Comparison of ENCODE assay signal across 21 cellular contexts in the genomic region with DNA sequence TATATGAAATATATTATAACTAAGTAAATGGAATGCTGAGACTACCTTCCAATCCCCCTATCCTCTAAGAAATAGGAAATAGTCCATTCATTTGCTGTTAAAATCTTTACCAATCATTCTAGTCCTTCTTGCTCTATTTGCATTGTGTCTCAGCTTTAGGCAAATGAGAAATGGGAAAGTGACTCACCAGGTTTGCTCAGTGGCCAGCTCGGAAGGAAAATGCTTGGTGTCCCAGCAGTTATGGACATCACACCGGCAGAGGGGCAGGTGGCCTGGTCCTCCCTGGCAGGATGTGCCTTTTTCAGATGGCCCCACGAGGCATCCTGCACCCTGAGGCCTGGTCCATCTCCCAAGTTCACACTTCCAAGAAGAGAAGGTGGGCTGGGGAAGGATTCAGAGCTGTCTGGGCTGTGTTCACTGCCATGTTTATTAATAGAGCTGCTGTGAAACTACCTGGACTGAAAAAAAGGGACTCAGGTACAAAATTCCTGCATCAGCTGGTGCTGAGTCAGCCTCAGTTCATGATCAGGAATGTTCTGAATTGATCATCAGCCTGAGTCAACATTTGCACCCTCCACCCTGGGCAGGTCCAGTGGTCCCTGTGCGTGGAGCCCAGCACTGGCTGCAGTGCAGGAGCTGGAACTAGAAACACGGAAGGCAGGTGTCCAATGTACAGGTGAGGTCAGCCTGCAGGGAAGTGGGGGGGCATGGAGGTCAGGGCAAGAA.
DNase-seq lines count a peak whose midpoint lies in the region; ATAC-seq and TF ChIP-seq lines count a peak whose summit lies in the region.
"Had no signal": no experiment of that assay in that cellular context is flagged by ENCODE, and none has a peak within 500 bp of the region (broad histone marks: within the 10 kb centered on the region; RNA-seq: fewer than 3 reads in every experiment).

No MANE protein-coding gene starts in this region.

- no peak overlapping the region for H3K4me3 ChIP-seq in epithelial cell of esophagus (ENCODE audit: low read length)
- H3K4me3 ChIP-seq: psoas muscle had no signal

- no peak for ATAC-seq in stimulated activated naive CD8-positive, alpha-beta T cell treated with anti-CD3 and anti-CD28 coated beads, Interleukin-15, Interleukin-2, amounts not matched to agents 100 U/mL and 50 U/mL, for 24 hours
- ATAC-seq: CD8-positive, alpha-beta T cell; psoas muscle had no signal

- DNase-seq in DMS153 (lab: John Stamatoyannopoulos, UW) (peak; percentile 18), DMS153 treated with DMSO at 0.1 percent for 48 hours (lab: John Stamatoyannopoulos, UW; ENCODE audit: unreplicated experiment) (no peak), NCI-H774 (lab: John Stamatoyannopoulos, UW) (peak; percentile 62), epithelial cell of esophagus (ENCODE audit: low read depth) (peak; percentile 68), progenitor cell of endocrine pancreas (ENCODE audit: low spot score, unreplicated experiment) (no peak), amniotic stem cell (lab: John Stamatoyannopoulos, UW) (no peak), substantia nigra (lab: John Stamatoyannopoulos, UW) (no peak)
- DNase-seq in stimulated activated naive CD8-positive, alpha-beta T cell treated with anti-CD3 and anti-CD28 coated beads, Interleukin-15, Interleukin-2, amounts not matched to agents 100 U/mL and 50 U/mL, for 24 hours: no peak
- DNase-seq: activated CD4-positive, alpha-beta T cell treated with anti-CD3 and anti-CD28 coated beads, Interleukin-2, amount 50 U/mL, for 4 hours; activated naive CD8-positive, alpha-beta T cell treated with anti-CD3 and anti-CD28 coated beads for 36 hours; activated T-cell treated with anti-CD3 and anti-CD28 coated beads, Interleukin-2, amount 50 U/mL, for 48 hours; CD8-positive, alpha-beta T cell; effector CD8-positive, alpha-beta T cell; foreskin melanocyte; MM.1S; natural killer cell; NCI-H2029 treated with DMSO at 0.1 percent for 48 hours; NCI-H510A treated with DMSO at 0.1 percent for 48 hours; psoas muscle; stimulated activated naive CD4-positive, alpha-beta T cell treated with Interleukin-2 at 50 U/mL for 16 hours had no signal

- no peak overlapping the region for H3K27ac ChIP-seq in substantia nigra (ENCODE audit: low read depth, low read length, poor library complexity, severe bottlenecking)
- H3K27ac ChIP-seq: 22Rv1, psoas muscle had no signal

- peaks cover 5% of the 10 kb centered on the region for H3K4me1 Mint-ChIP-seq in progenitor cell of endocrine pancreas (ENCODE audit: low read depth)
- H3K4me1 Mint-ChIP-seq: activated naive CD8-positive, alpha-beta T cell treated with anti-CD3 and anti-CD28 coated beads for 36 hours had no signal

- peaks cover 12% of the 10 kb centered on the region for H3K9me3 Mint-ChIP-seq in progenitor cell of endocrine pancreas (ENCODE audit: low read depth)

- H3K4me3 Mint-ChIP-seq in progenitor cell of endocrine pancreas (ENCODE audit: low read depth): no peak overlapping the region
- H3K4me3 Mint-ChIP-seq: activated naive CD8-positive, alpha-beta T cell treated with anti-CD3 and anti-CD28 coated beads for 36 hours; CD8-positive, alpha-beta T cell had no signal

- no peaks in the 10 kb centered on the region for H3K27me3 Mint-ChIP-seq in progenitor cell of endocrine pancreas
- H3K27me3 Mint-ChIP-seq: activated naive CD8-positive, alpha-beta T cell treated with anti-CD3 and anti-CD28 coated beads for 36 hours had no signal

- peaks cover 4% of the 10 kb centered on the region for H3K36me3 Mint-ChIP-seq in progenitor cell of endocrine pancreas (ENCODE audit: insufficient read depth)
- H3K36me3 Mint-ChIP-seq: activated naive CD8-positive, alpha-beta T cell treated with anti-CD3 and anti-CD28 coated beads for 36 hours; CD8-positive, alpha-beta T cell; natural killer cell had no signal

- H3K27ac Mint-ChIP-seq in progenitor cell of endocrine pancreas: peak overlapping the region; percentile 39
- H3K27ac Mint-ChIP-seq: activated naive CD8-positive, alpha-beta T cell treated with anti-CD3 and anti-CD28 coated beads for 36 hours; CD8-positive, alpha-beta T cell; natural killer cell had no signal

- TF ChIP-seq CTCF in epithelial cell of esophagus (IDR thresholded peaks at IDR 0.05; ENCODE audit: insufficient read depth, low read depth, low read length, missing control alignments) (no peak), progenitor cell of endocrine pancreas (IDR thresholded peaks at IDR 0.05; ENCODE audit: unreplicated experiment) (no peak)

Comparison
In these comparisons a context has a peak if more than half of its experiments do, and no peak if none do; other contexts are left out.
1. DNase-seq: peak in DMS153 (single experiment), NCI-H774 (single experiment) and epithelial cell of esophagus (single experiment); none in DMS153 treated with DMSO at 0.1 percent for 48 hours (single experiment), progenitor cell of endocrine pancreas (single experiment), stimulated activated naive CD8-positive, alpha-beta T cell treated with anti-CD3 and anti-CD28 coated beads, Interleukin-15, Interleukin-2, amounts not matched to agents 100 U/mL and 50 U/mL, for 24 hours (single experiment), amniotic stem cell (single experiment) and substantia nigra (0 of 49).